26 cellular contexts compared by ENCODE assay signal in genomic region chr2:100437751-100438150, GRCh38. TPM values are rescaled to one million over a fixed set of nuclear protein-coding genes. Genes with fewer than 3 reads are reported as not detected.
"Had no signal": no experiment of that assay in that cellular context is flagged by ENCODE, and none has a peak within 500 bp of the region (broad histone marks: within the 10 kb centered on the region; RNA-seq: fewer than 3 reads in every experiment).

No MANE protein-coding gene starts in this region.

- H3K4me2 ChIP-seq: SK-N-SH had no signal

- H3K9me3 ChIP-seq: SK-N-SH had no signal

- FAIRE-seq: HTR-8/SVneo, K562, RCC 7860 had no signal

- H3K9ac ChIP-seq: SK-N-SH had no signal

- H3K4me3 ChIP-seq: K562 had no signal

- ATAC-seq: K562, T-cell had no signal

- DNase-seq: NCI-H1092, NCI-H1105 treated with DMSO at 0.1 percent for 48 hours, NCI-H1417 treated with DMSO at 0.1 percent for 48 hours, NCI-H146, NCI-H1694 treated with DMSO at 0.1 percent for 48 hours, NCI-H1930, NCI-H2081, NCI-H2107, NCI-H2227 treated with DMSO at 0.1 percent for 48 hours, NCI-H524, NCI-H526 treated with DMSO at 0.1 percent for 48 hours, NCI-H748 treated with DMSO at 0.1 percent for 48 hours, RPMI8226, SHP77, SK-N-SH, SW 1271, T-cell had no signal

- H3K27ac ChIP-seq: HL-60 had no signal

RNA-seq across cellular contexts. Expression of gene NMS, which starts 32.5 kb away (rescaled TPM):
- total RNA-seq: K562, LHCN-M2, MCF 10A, NCI-H460, SK-MEL-5, T-cell had no signal
- polyA plus RNA-seq: IgD-negative memory B cell, K562, SK-N-SH had no signal
